In the genomic region with DNA sequence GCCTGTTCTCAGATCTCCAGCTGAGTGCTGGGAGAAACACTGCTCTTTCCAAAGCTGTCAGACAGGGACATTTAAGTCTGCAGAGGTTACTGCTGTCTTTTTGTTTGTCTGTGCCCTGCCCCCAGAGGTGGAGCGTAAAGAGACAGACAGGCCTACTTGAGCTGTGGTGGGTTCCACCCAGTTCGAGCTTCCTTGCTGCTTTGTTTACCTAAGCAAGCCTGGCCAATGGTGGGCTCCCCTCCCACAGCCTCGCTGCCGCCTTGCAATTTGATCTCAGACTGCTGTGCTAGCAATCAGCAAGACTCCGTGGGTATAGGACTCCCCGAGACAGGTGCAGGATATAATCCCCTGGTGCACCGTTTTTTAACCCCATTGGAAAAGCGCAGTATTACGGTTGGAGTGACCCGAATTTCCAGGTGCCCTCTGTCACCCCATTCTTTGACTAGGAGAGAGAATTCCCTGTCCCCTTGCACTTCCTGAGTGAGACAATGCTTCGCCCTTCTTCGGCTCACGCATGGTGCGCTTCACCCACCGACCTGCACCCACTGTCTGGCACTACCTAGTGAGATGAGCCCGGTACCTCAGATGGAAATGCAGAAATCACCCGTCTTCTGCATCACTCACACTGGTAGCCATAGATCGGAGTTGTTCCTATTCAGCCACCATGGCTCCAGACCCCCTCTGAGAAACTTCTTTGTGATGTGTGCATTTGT, we compare ENCODE assay signal across 22 cellular contexts.
"Had no signal": no experiment of that assay in that cellular context is flagged by ENCODE, and none has a peak within 500 bp of the region (broad histone marks: within the 10 kb centered on the region; RNA-seq: fewer than 3 reads in every experiment).

No MANE protein-coding gene starts in this region.

- H3K4me3 ChIP-seq: ovary, psoas muscle, testis, transverse colon had no signal

- H3K27me3 ChIP-seq: neutrophil, ovary, testis, transverse colon had no signal

- H3K27ac ChIP-seq: epithelial cell of prostate, neutrophil, ovary, psoas muscle, testis, transverse colon had no signal

- H3K9me3 ChIP-seq: ovary, psoas muscle, testis had no signal

- H3K4me1 ChIP-seq: psoas muscle, testis, transverse colon had no signal

- H3K36me3 ChIP-seq: neutrophil, ovary, transverse colon had no signal

- DNase-seq: activated CD4-positive, alpha-beta T cell treated with anti-CD3 and anti-CD28 coated beads for 1 hour; activated CD4-positive, alpha-beta T cell treated with anti-CD3 and anti-CD28 coated beads, Interleukin-2, amount 50 U/mL, for 1 hour; activated CD8-positive, alpha-beta memory T cell treated with anti-CD3 and anti-CD28 coated beads, Interleukin-2, amount 10 ng/mL, durations not matched to agents 7 days and 5 days; activated CD8-positive, alpha-beta T cell treated with anti-CD3 and anti-CD28 coated beads for 36 hours; activated naive CD4-positive, alpha-beta T cell treated with Interleukin-2 at 50 U/mL for 16 hours; activated T-cell treated with anti-CD3 and anti-CD28 coated beads, Interleukin-2, amount 50 U/mL, for 48 hours; anterior cingulate cortex; dermis blood vessel endothelial cell; effector CD4-positive, alpha-beta T cell; left cardiac atrium; left ventricle myocardium superior; mammary epithelial cell; psoas muscle; stimulated activated CD4-positive, alpha-beta T cell treated with anti-CD3 and anti-CD28 coated beads, Interleukin-12 subunit alpha, Interleukin-12 subunit beta, amount 100 ng/mL, for 4 hours; stimulated activated CD4-positive, alpha-beta T cell treated with anti-CD3 and anti-CD28 coated beads, Interleukin-4, amount 100 ng/mL, for 1 hour; stimulated activated naive CD8-positive, alpha-beta T cell treated with anti-CD3 and anti-CD28 coated beads, Interleukin-15, Interleukin-2, amounts not matched to agents 100 U/mL and 50 U/mL, for 24 hours; T-helper 9 cell; testis; transverse colon had no signal
